Comparison of ENCODE assay signal across 21 cellular contexts in genomic region chr7:103928581-103928980, GRCh38.
"Had no signal": no experiment of that assay in that cellular context is flagged by ENCODE, and none has a peak within 500 bp of the region (broad histone marks: within the 10 kb centered on the region; RNA-seq: fewer than 3 reads in every experiment).

No MANE protein-coding gene starts in this region.

- DNase-seq: effector memory CD8-positive, alpha-beta T cell; erythroblast; esophagus squamous epithelium; foreskin melanocyte; glutamatergic neuron; heart right ventricle; hippocampal formation; left cardiac atrium; left lung; mesenchymal stem cell; midbrain; naive thymus-derived CD4-positive, alpha-beta T cell; stimulated activated CD4-positive, alpha-beta T cell treated with anti-CD3 and anti-CD28 coated beads, Interleukin-12 subunit alpha, Interleukin-12 subunit beta, amount 100 ng/mL, for 4 hours; stimulated activated CD4-positive, alpha-beta T cell treated with anti-CD3 and anti-CD28 coated beads, Interleukin-1b, Interleukin-23, amount 100 ng/mL, for 48 hours; stimulated activated CD4-positive, alpha-beta T cell treated with anti-CD3 and anti-CD28 coated beads, Interleukin-4, amount 100 ng/mL, for 1 hour; stimulated activated CD8-positive, alpha-beta memory T cell treated with anti-CD3 and anti-CD28 coated beads, Interleukin-4, amount 100 ng/mL, for 48 hours; stimulated activated naive CD4-positive, alpha-beta T cell; stimulated activated naive CD8-positive, alpha-beta T cell treated with anti-CD3 and anti-CD28 coated beads, Interleukin-15, amount 100 ng/mL, for 72 hours; transverse colon; upper lobe of right lung had no signal

- ATAC-seq: effector memory CD8-positive, alpha-beta T cell; heart right ventricle; left cardiac atrium; left lung; naive thymus-derived CD4-positive, alpha-beta T cell; sciatic nerve; stimulated activated naive CD8-positive, alpha-beta T cell treated with anti-CD3 and anti-CD28 coated beads, Interleukin-15, amount 100 ng/mL, for 72 hours; upper lobe of right lung had no signal
